12 cellular contexts compared by ENCODE assay signal in the genomic region with DNA sequence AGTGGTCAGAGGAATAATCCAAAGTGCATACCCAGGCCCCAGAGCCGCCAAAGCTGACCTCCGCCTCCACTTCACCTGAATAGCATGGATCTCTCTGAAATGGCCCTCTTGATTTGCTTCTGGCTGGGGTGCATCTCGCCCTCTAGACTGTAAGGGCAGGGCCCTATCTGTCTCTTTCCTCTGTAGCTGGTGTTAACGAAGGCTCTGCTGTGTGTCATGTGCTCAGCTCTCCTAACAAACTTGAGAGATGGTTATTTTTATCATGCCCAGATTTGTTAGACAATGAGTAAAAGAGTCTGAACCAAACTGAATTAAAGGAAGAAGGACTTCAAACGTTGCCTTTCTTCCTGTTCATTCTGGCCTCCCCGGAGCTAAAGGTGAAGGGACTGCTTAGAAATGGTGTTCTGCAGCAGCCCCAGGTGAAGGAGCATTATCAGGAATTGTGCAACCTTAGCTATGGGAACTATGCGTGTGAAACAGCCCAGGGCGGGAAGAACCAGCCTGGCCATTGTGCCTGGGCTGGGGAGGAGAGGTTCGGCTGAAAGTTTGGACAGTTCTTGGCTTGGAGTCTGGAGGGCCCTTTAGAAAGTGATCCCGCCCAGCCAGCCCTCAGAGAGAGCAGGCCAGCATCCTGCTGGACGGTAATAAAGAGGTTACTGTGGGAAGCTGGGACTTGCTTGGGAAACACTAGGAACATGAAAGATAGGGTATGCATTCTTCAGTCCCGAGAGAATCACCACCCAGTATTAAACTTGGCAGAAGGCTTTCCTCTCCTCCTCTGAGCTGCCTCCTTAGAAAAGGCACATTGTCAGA.
A peak's percentile ranks its signal among the peaks of the same experiment; 100 is the strongest.
DNase-seq lines count a peak whose midpoint lies in the region; ATAC-seq and TF ChIP-seq lines count a peak whose summit lies in the region.
"Had no signal": no experiment of that assay in that cellular context is flagged by ENCODE, and none has a peak within 500 bp of the region (broad histone marks: within the 10 kb centered on the region; RNA-seq: fewer than 3 reads in every experiment).

No MANE protein-coding gene starts in this region.

- no peak overlapping the region for H2BK15ac ChIP-seq in mesenchymal stem cell (ENCODE audit: low read depth, poor library complexity, severe bottlenecking)

- no peak overlapping the region for H3K18ac ChIP-seq in mesenchymal stem cell (ENCODE audit: low read depth in 1 of 2, low read length in 2 of 2)

- H3K9me3 Mint-ChIP-seq in endothelial cell (ENCODE audit: unreplicated experiment), result no peaks in the 10 kb centered on the region

- ATAC-seq in GM19397 (IDR thresholded peaks at IDR 0.05; ENCODE audit: unreplicated experiment), result no peak
- no peak for ATAC-seq in GM21526 (IDR thresholded peaks at IDR 0.05; ENCODE audit: low FRiP score, unreplicated experiment)
- ATAC-seq: GM12878 had no signal

- H3K4me3 Mint-ChIP-seq in endothelial cell (ENCODE audit: unreplicated experiment), result no peak overlapping the region
- H3K4me3 Mint-ChIP-seq: B cell had no signal

- no peak overlapping the region for H4K8ac ChIP-seq in mesenchymal stem cell (ENCODE audit: low read length)

- peaks cover 12% of the 10 kb centered on the region for H3K4me1 ChIP-seq in mesenchymal stem cell (ENCODE audit: control insufficient read depth, insufficient read depth, low read depth, low read length)

- H3K4me1 Mint-ChIP-seq in endothelial cell (ENCODE audit: unreplicated experiment), result peaks cover 23% of the 10 kb centered on the region
- H3K4me1 Mint-ChIP-seq: B cell had no signal

- no peak overlapping the region for H3K4ac ChIP-seq in mesenchymal stem cell (ENCODE audit: low read depth in 1 of 2, low read length in 2 of 2)

- no peak overlapping the region for H2BK120ac ChIP-seq in mesenchymal stem cell (ENCODE audit: low read depth, low read length)

- in situ Hi-C loops in ACHN (cut with HindIII; ENCODE audit: low pct_ligation_motif_present, low pct_unique_long_range_greater_than_20kb, low sequenced_read_pairs), result no loop called here

- H2AFZ ChIP-seq in mesenchymal stem cell (ENCODE audit: low read depth, low read length), result no peak overlapping the region

- no peaks in the 10 kb centered on the region for H3K9me3 ChIP-seq in mesenchymal stem cell (ENCODE audit: control insufficient read depth, low read length)

- H2BK12ac ChIP-seq in mesenchymal stem cell (ENCODE audit: low read length in 2 of 2), result no peak overlapping the region

- H3K23ac ChIP-seq in mesenchymal stem cell (ENCODE audit: low read length in 2 of 2), result no peak overlapping the region

- H3K79me1 ChIP-seq in mesenchymal stem cell (replicated peaks; ENCODE audit: low read length, poor library complexity, severe bottlenecking), result peaks cover 2% of the 10 kb centered on the region

- peaks cover 0 to 7% of the 10 kb centered on the region in 2 experiments for H3K27me3 ChIP-seq in mesenchymal stem cell (ENCODE audit: control insufficient read depth in 1 of 2, insufficient read depth in 1 of 2, low read length in 2 of 2)

- H3K27ac ChIP-seq in mesenchymal stem cell (ENCODE audit: low read length, poor library complexity, severe bottlenecking), result no peak overlapping the region

- H3K27me3 Mint-ChIP-seq in endothelial cell (ENCODE audit: unreplicated experiment), result peaks cover 6% of the 10 kb centered on the region
- H3K27me3 Mint-ChIP-seq: B cell had no signal

- H2BK5ac ChIP-seq in mesenchymal stem cell (ENCODE audit: low read depth, low read length, poor library complexity, severe bottlenecking), result no peak overlapping the region

- H4K91ac ChIP-seq in mesenchymal stem cell (ENCODE audit: low read length), result no peak overlapping the region

- WGBS in mesenchymal stem cell, result 61% methylated on average over 12 of the region's 12 CpGs

- no peak overlapping the region for H3K14ac ChIP-seq in mesenchymal stem cell (ENCODE audit: low read length in 2 of 2)

- no peak overlapping the region for H3K27ac Mint-ChIP-seq in endothelial cell (ENCODE audit: unreplicated experiment)
- H3K27ac Mint-ChIP-seq: B cell had no signal

- H3K4me2 ChIP-seq in mesenchymal stem cell (ENCODE audit: low read length, poor library complexity, severe bottlenecking), result no peak overlapping the region

- DNase-seq in ACHN, result peak; percentile 52
- peak; percentile 38 for DNase-seq in M059J (ENCODE audit: low read depth)
- DNase-seq in endothelial cell (ENCODE audit: low spot score), result peak; percentile 21
- DNase-seq in mesenchymal stem cell, result peak; percentile 39
- DNase-seq in NK-92 (lab: John Stamatoyannopoulos, UW; ENCODE audit: unreplicated experiment), result no peak
- DNase-seq in activated naive CD4-positive, alpha-beta T cell treated with Interleukin-2 at 50 U/mL for 16 hours, result no peak
- DNase-seq: activated naive CD4-positive, alpha-beta T cell treated with anti-CD3 and anti-CD28 coated beads, Interleukin-2, amount 50 U/mL, for 16 hours; NCI-H510A had no signal

- H3K36me3 ChIP-seq in mesenchymal stem cell (ENCODE audit: control insufficient read depth in 1 of 2, insufficient read depth in 2 of 2, low read depth in 1 of 2, low read length in 2 of 2), result no peaks in the 10 kb centered on the region

- H2AK5ac ChIP-seq in mesenchymal stem cell (ENCODE audit: low read length, severe bottlenecking), result no peak overlapping the region

- TF ChIP-seq CTCF in endothelial cell (IDR thresholded peaks at IDR 0.05; ENCODE audit: unreplicated experiment), result no peak

- H3K9ac ChIP-seq in mesenchymal stem cell (ENCODE audit: low read length), result no peak overlapping the region

- no peaks in the 10 kb centered on the region for H3K36me3 Mint-ChIP-seq in endothelial cell (ENCODE audit: low read depth, unreplicated experiment)

- peak overlapping the region in 1 of 2 experiments; percentile 47 for H3K4me3 ChIP-seq in mesenchymal stem cell (ENCODE audit: insufficient read depth in 1 of 2, low read depth in 1 of 2, low read length in 2 of 2)
- H3K4me3 ChIP-seq: GM12878 had no signal

Comparison
In these comparisons a context has a peak if more than half of its experiments do, and no peak if none do; other contexts are left out.
1. DNase-seq: peak in ACHN (single experiment), M059J (single experiment), endothelial cell (single experiment) and mesenchymal stem cell (single experiment); none in NK-92 (single experiment) and activated naive CD4-positive, alpha-beta T cell treated with Interleukin-2 at 50 U/mL for 16 hours (single experiment).